1 cellular context compared by ENCODE assay signal in the genomic region with DNA sequence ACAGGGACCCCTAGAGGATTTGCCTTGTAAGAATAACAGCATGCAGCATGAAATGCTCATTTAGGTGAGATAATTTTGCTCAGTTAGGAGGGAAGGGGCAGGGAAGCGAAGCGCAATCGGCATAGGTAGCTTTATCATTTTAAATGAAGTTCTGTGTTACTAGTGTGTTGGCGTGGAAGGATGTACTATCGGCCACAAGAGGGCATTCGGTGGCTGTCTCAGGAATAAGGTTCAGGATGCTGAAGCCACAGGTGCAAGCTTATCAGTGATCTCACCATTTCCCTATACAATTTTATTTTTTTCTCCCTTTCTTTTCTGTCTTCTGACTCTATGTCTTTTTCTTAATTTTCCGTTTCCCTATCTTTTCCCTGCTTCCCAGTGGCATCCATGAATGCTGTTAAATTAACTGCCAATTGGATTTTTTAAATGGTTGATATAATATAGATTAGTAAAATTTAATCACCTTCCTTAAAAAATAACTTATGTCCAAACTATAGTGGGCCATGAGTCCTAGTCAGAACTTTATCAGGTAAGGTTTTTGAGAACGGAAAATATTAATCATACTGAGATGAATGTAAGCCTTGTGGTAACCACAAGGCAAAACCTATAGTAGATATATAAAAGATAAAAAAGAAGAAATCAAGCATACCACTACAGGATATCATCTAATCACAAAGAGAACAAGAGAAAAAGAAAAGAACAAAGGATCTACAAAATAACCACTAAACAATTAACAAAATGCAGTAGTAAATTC.
TF ChIP-seq lines count a peak whose summit lies in the region.

No MANE protein-coding gene starts in this region.

TF ChIP-seq in K562, 482 proteins besides CTCF, POLR2A, EP300 and RAD21 (continued from another document):
- TF ChIP-seq, protein P1, sequence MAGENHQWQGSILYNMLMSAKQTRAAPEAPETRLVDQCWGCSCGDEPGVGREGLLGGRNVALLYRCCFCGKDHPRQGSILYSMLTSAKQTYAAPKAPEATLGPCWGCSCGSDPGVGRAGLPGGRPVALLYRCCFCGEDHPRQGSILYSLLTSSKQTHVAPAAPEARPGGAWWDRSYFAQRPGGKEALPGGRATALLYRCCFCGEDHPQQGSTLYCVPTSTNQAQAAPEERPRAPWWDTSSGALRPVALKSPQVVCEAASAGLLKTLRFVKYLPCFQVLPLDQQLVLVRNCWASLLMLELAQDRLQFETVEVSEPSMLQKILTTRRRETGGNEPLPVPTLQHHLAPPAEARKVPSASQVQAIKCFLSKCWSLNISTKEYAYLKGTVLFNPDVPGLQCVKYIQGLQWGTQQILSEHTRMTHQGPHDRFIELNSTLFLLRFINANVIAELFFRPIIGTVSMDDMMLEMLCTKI (IDR thresholded peaks at IDR 0.05; ENCODE audit: partially characterized antibody) = no peak
